In genomic region chr7:50303894-50304157, GRCh38 we compare ENCODE assay signal across 8 cellular contexts. TPM values are rescaled to one million over a fixed set of nuclear protein-coding genes. Genes with fewer than 3 reads are reported as not detected.
A peak's percentile ranks its signal among the peaks of the same experiment; 100 is the strongest.
DNase-seq lines count a peak whose midpoint lies in the region; ATAC-seq, FAIRE-seq and TF ChIP-seq lines count a peak whose summit lies in the region.

No MANE protein-coding gene starts in this region.

- peak overlapping the region; percentile 32 for H3K4me2 ChIP-seq in keratinocyte (ENCODE audit: control insufficient read depth, extremely low read depth, insufficient read depth, low read depth, low read length)

- H3K9me1 ChIP-seq in keratinocyte (ENCODE audit: control insufficient read depth, extremely low read depth, insufficient read depth, low read length): no peaks in the 10 kb centered on the region

- H3K36me3 ChIP-seq in keratinocyte (ENCODE audit: control insufficient read depth in 2 of 2, extremely low read depth in 1 of 2, insufficient read depth in 2 of 2, low read length in 2 of 2): no peaks in the 10 kb centered on the region

- H3K4me3 ChIP-seq in keratinocyte (ENCODE audit: control insufficient read depth in 2 of 3, extremely low read depth in 1 of 3, insufficient read depth in 2 of 3, low read depth in 1 of 3, low read length in 3 of 3): peak overlapping the region in 1 of 3 experiments; percentile 16

- H2AFZ ChIP-seq in keratinocyte (ENCODE audit: control insufficient read depth, low read length): no peak overlapping the region

- no peaks in the 10 kb centered on the region for H3K4me1 ChIP-seq in keratinocyte (ENCODE audit: control insufficient read depth, extremely low read depth, insufficient read depth, low read length)

- no peak overlapping the region for H3K9ac ChIP-seq in keratinocyte (ENCODE audit: control insufficient read depth, extremely low read depth, insufficient read depth, low read length)

- no peaks in the 10 kb centered on the region for H3K79me2 ChIP-seq in keratinocyte (ENCODE audit: control insufficient read depth, insufficient read depth, low read length)

- ATAC-seq in GM19023 (IDR thresholded peaks at IDR 0.05; ENCODE audit: unreplicated experiment) (peak; percentile 33), HG02763 (IDR thresholded peaks at IDR 0.05; ENCODE audit: unreplicated experiment) (peak; percentile 17), T-helper 17 cell (peak; percentile 44)

- no peak for DNase-seq in T-helper 17 cell
- DNase-seq in keratinocyte (ENCODE audit: low read depth, low spot score): no peak
- no peak for DNase-seq in middle frontal gyrus (ENCODE audit: extremely low spot score, low spot score)
- no peak for DNase-seq in mesenteric fat pad (ENCODE audit: low spot score)
- no peak for DNase-seq in GF-D8 (lab: John Stamatoyannopoulos, UW)
- no peak for DNase-seq in GM19240 (ENCODE audit: insufficient read length, low spot score)

- TF ChIP-seq CTCF in keratinocyte (optimal IDR thresholded peaks at IDR 0.05 in 1 of 3, IDR thresholded peaks at IDR 0.05 in 1 of 3, conservative IDR thresholded peaks at IDR 0.05 in 1 of 3; ENCODE audit: extremely low read depth in 1 of 3, insufficient read depth in 2 of 3, low read length in 3 of 3): no peak

- H3K9me3 ChIP-seq in T-helper 17 cell (ENCODE audit: control insufficient read depth, low read length, poor library complexity, severe bottlenecking): no peaks in the 10 kb centered on the region
- no peaks in the 10 kb centered on the region for H3K9me3 ChIP-seq in keratinocyte (ENCODE audit: control insufficient read depth, low read depth, low read length)

- peak overlapping the region; percentile 99 for H3K4me3 Mint-ChIP-seq in T-helper 17 cell

- no peak for FAIRE-seq in keratinocyte (lab: Jason Lieb, UNC)

- H3K27me3 ChIP-seq in keratinocyte (ENCODE audit: control insufficient read depth, extremely low read depth, insufficient read depth, low read length): peaks cover 50% of the 10 kb centered on the region

- no peaks in the 10 kb centered on the region for H3K27me3 Mint-ChIP-seq in T-helper 17 cell

- no peak overlapping the region for H3K27ac ChIP-seq in keratinocyte (ENCODE audit: control insufficient read depth, insufficient read depth, low read length)

- dilution Hi-C loops in keratinocyte (cut with MboI; ENCODE audit: extremely low pct_ligation_motif_present, low sequenced_read_pairs): no loop called here

- H4K20me1 ChIP-seq in keratinocyte (ENCODE audit: control insufficient read depth, extremely low read depth, insufficient read depth, low read length): no peaks in the 10 kb centered on the region

- peak overlapping the region; percentile 95 for H3K27ac Mint-ChIP-seq in T-helper 17 cell

- H3K36me3 Mint-ChIP-seq in T-helper 17 cell (ENCODE audit: low read depth): peaks cover 9% of the 10 kb centered on the region

- peaks cover 41% of the 10 kb centered on the region for H3K4me1 Mint-ChIP-seq in T-helper 17 cell

RNA-seq across cellular contexts. Expression of gene IKZF1, which starts 0.7 kb away (rescaled TPM):
- total RNA-seq in T-helper 17 cell (100 to 1,000 TPM; 301 to 323 TPM), mesenteric fat pad (22.0 TPM)
- not detected in 3 replicates for polyA plus RNA-seq in keratinocyte
- polyA plus RNA-seq in keratinocyte (2011; ENCODE audit: low read depth): not detected
- polyA plus RNA-seq in keratinocyte (2011; cell fraction: cytosol; rRNA removed): not detected in 2 replicates
- polyA plus RNA-seq in keratinocyte (2011; cell fraction: nucleus; rRNA removed): not detected in 2 replicates
- not detected in 2 replicates for polyA plus RNA-seq in keratinocyte (2012; ENCODE audit: low replicate concordance)
- not detected in 3 replicates for polyA minus RNA-seq in keratinocyte
- not detected for polyA minus RNA-seq in keratinocyte (2011; cell fraction: cytosol; rRNA and poly(A)+ RNA removed)
- not detected in 2 replicates for polyA minus RNA-seq in keratinocyte (2011; cell fraction: nucleus; rRNA and poly(A)+ RNA removed)

Comparison
In these comparisons a context has a peak if more than half of its experiments do, and no peak if none do; other contexts are left out.
1. RNA of gene IKZF1, which starts 0.7 kb away (total RNA-seq): 301 to 323 TPM in T-helper 17 cell; 22.0 TPM in mesenteric fat pad (single experiment); every median in the first group is over 10 times any median in the second.
2. Peak in every context shown above with its lines, with median percentiles within 50 percentile points of each other: ATAC-seq.